10 cellular contexts compared by ENCODE assay signal in the genomic region with DNA sequence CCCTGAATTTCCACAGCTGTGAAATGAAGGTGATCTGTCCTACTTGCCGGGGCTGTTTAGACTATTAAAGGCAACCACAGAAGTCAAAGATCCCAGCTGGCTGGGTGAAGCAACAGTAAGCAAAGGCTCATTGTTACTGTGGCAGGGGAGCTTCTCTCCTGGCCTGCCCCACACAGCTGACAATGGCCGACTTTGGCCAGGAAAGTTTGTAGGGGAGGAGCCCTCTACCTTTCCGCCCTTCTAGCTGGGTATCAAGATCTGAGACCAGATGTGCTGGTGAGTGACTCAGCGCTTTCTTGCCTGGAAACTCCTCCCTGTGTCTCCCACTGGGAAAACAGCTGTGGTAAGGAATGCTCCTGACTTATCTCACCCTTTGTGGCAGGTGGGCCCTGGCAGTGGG. TPM values are rescaled to one million over a fixed set of nuclear protein-coding genes. Genes with fewer than 3 reads are reported as not detected.
DNase-seq lines count a peak whose midpoint lies in the region; ATAC-seq and TF ChIP-seq lines count a peak whose summit lies in the region.
"Had no signal": no experiment of that assay in that cellular context is flagged by ENCODE, and none has a peak within 500 bp of the region (broad histone marks: within the 10 kb centered on the region; RNA-seq: fewer than 3 reads in every experiment).

No MANE protein-coding gene starts in this region.

- no peaks in the 10 kb centered on the region for H3K27me3 Mint-ChIP-seq in Calu3 (ENCODE audit: unreplicated experiment)
- H3K27me3 Mint-ChIP-seq: activated CD4-positive, alpha-beta T cell treated with anti-CD3 and anti-CD28 coated beads, Interleukin-2, amount 10 ng/mL, durations not matched to agents 7 days and 5 days had no signal

- peak overlapping the region; percentile 95 for H3K27ac Mint-ChIP-seq in Calu3 (ENCODE audit: unreplicated experiment)
- H3K27ac Mint-ChIP-seq: activated CD4-positive, alpha-beta T cell treated with anti-CD3 and anti-CD28 coated beads, Interleukin-2, amount 10 ng/mL, durations not matched to agents 7 days and 5 days had no signal

- H3K9me3 Mint-ChIP-seq in Calu3 (ENCODE audit: low read depth, unreplicated experiment), result no peaks in the 10 kb centered on the region
- H3K9me3 Mint-ChIP-seq: activated CD4-positive, alpha-beta T cell treated with anti-CD3 and anti-CD28 coated beads, Interleukin-2, amount 10 ng/mL, durations not matched to agents 7 days and 5 days had no signal

- peaks cover 47% of the 10 kb centered on the region for H3K4me1 Mint-ChIP-seq in Calu3 (ENCODE audit: low read depth, unreplicated experiment)

- no TSS peak for BruUV-seq in Calu3 (replicated peaks; lab: Mats Ljungman, UMichigan)

- CTCF ChIA-PET in Calu3 (lab: Charles Lee), result interaction anchor here (1.0 to 1.1 kb wide), 3 partner anchors 10 to 26 kb away, joined by 3 read pairs; no protein-coding TSS in a partner anchor

- ATAC-seq in left lobe of liver, result peak; percentile 70
- no peak for ATAC-seq in GM18519 (IDR thresholded peaks at IDR 0.05; ENCODE audit: low FRiP score, unreplicated experiment)
- no peak for ATAC-seq in HG03571 (IDR thresholded peaks at IDR 0.05; ENCODE audit: unreplicated experiment)

- DNase-seq in Calu3, result peak; percentile 67
- peak; percentile 28 for DNase-seq in HuH-7 (ENCODE audit: low spot score)
- peak; percentile 95 for DNase-seq in amniotic epithelial cell (ENCODE audit: low read depth)
- no peak for DNase-seq in left lobe of liver (ENCODE audit: low spot score)
- no peak for DNase-seq in NCI-H128 (lab: John Stamatoyannopoulos, UW; ENCODE audit: unreplicated experiment)
- DNase-seq in posterior cingulate gyrus, result no peak
- DNase-seq: activated CD4-positive, alpha-beta T cell treated with anti-CD3 and anti-CD28 coated beads, Interleukin-2, amount 10 ng/mL, durations not matched to agents 7 days and 5 days had no signal

- H3K4me3 Mint-ChIP-seq in Calu3 (ENCODE audit: low read depth, unreplicated experiment), result peak overlapping the region; percentile 63
- H3K4me3 Mint-ChIP-seq: activated CD4-positive, alpha-beta T cell treated with anti-CD3 and anti-CD28 coated beads, Interleukin-2, amount 10 ng/mL, durations not matched to agents 7 days and 5 days had no signal

- peaks cover 17% of the 10 kb centered on the region for H3K36me3 Mint-ChIP-seq in Calu3 (ENCODE audit: insufficient read depth, unreplicated experiment)

- TF ChIP-seq CTCF in Calu3 (IDR thresholded peaks at IDR 0.05; ENCODE audit: unreplicated experiment), result no peak

- intact Hi-C loops in Calu3 (cut with micrococcal nuclease; ENCODE audit: unreplicated experiment), result loop anchor here (10.0 kb wide), 1 partner anchor 536 kb away; no protein-coding TSS in a partner anchor
- intact Hi-C loops in posterior cingulate gyrus (cut with DNase I), result loop anchor here (10.0 kb wide), 1 partner anchor 536 kb away; no protein-coding TSS in a partner anchor

RNA-seq across cellular contexts. Expression of gene RASSF6, which starts 21.1 kb away (rescaled TPM):
- total RNA-seq in Calu3 (2022) (12.5 and 12.8 TPM in 2 replicates), left lobe of liver (0.23 TPM)
- total RNA-seq: skeletal muscle tissue had no signal

Comparison
In these comparisons a context has a peak if more than half of its experiments do, and no peak if none do; other contexts are left out.
1. DNase-seq: peak in Calu3 (single experiment), HuH-7 (single experiment) and amniotic epithelial cell (single experiment); none in left lobe of liver (single experiment), NCI-H128 (single experiment) and posterior cingulate gyrus (0 of 10).
2. RNA of gene RASSF6, which starts 21.1 kb away (total RNA-seq): 12.5 to 12.8 TPM in Calu3; 0.23 TPM in left lobe of liver (single experiment); every median in the first group is over 10 times any median in the second.